8 cellular contexts compared by ENCODE assay signal in the genomic region with DNA sequence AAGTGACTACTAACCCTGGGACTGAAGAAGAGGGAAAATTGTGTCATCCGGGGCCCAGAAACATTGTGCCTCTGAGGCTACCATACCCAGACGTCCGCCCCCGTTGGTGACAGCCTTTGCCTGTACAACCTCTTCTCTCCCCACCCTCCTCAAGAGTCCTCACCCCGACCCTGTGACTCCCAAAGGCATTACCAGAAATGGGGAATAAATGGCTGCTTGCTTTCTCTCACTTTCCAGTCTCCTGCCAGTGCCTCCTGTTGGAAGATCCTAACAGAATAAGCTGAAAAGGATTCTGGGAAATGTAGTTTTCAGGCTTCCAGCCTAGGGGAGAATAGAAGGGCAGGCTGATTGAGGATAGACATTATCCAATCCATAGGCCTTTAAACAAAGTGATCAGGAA. TPM values are rescaled to one million over a fixed set of nuclear protein-coding genes. Genes with fewer than 3 reads are reported as not detected.
A peak's percentile ranks its signal among the peaks of the same experiment; 100 is the strongest.
DNase-seq lines count a peak whose midpoint lies in the region; TF ChIP-seq lines count a peak whose summit lies in the region.

No MANE protein-coding gene starts in this region.

- TF ChIP-seq CTCF in OCI-LY1 (IDR thresholded peaks at IDR 0.05; ENCODE audit: low read length): 0 out of 2 replicates have a peak, but pooled peaks have one; percentile 10
- no peak for TF ChIP-seq CTCF in fibroblast of the aortic adventitia (IDR thresholded peaks at IDR 0.05; ENCODE audit: insufficient read depth, low read length)
- peak; percentile 10 for TF ChIP-seq CTCF in retinal pigment epithelial cell (conservative IDR thresholded peaks at IDR 0.05; ENCODE audit: low read depth, low read length)

- H3K9ac ChIP-seq in OCI-LY1 (ENCODE audit: low read length): no peak overlapping the region

- no peaks in the 10 kb centered on the region for H3K27me3 ChIP-seq in OCI-LY1 (ENCODE audit: insufficient read depth, low read length)

- no peaks in the 10 kb centered on the region for H3K79me2 ChIP-seq in OCI-LY1 (ENCODE audit: insufficient read depth, low read length)

- peak overlapping the region; percentile 46 for H3K4me3 ChIP-seq in OCI-LY1 (ENCODE audit: low read depth, low read length, poor library complexity, severe bottlenecking)
- H3K4me3 ChIP-seq in fibroblast of the aortic adventitia (ENCODE audit: low read depth, low read length): no peak overlapping the region
- peak overlapping the region; percentile 32 for H3K4me3 ChIP-seq in retinal pigment epithelial cell (ENCODE audit: low read length)

- H3K4me1 ChIP-seq in OCI-LY1 (ENCODE audit: insufficient read depth, low read length, severe bottlenecking): no peaks in the 10 kb centered on the region

- no peaks in the 10 kb centered on the region for H3K9me3 ChIP-seq in OCI-LY1 (ENCODE audit: low read length)

- H3K9me2 ChIP-seq in OCI-LY1 (ENCODE audit: low read depth, low read length): no peaks in the 10 kb centered on the region

- H4K20me1 ChIP-seq in OCI-LY1 (ENCODE audit: insufficient read depth, low read length): no peaks in the 10 kb centered on the region

- H3K27ac ChIP-seq in OCI-LY1 (ENCODE audit: low read depth, low read length, poor library complexity, severe bottlenecking): no peak overlapping the region

- peak overlapping the region; percentile 39 for H3K4me2 ChIP-seq in OCI-LY1 (ENCODE audit: low read length)

- DNase-seq in DMS153 treated with DMSO at 0.1 percent for 48 hours (lab: John Stamatoyannopoulos, UW; ENCODE audit: unreplicated experiment): peak; percentile 12
- no peak for DNase-seq in DMS153 (lab: John Stamatoyannopoulos, UW)
- DNase-seq in fibroblast of the aortic adventitia (ENCODE audit: low read depth): peak; percentile 20
- DNase-seq in retinal pigment epithelial cell (ENCODE audit: low read depth): no peak
- no peak for DNase-seq in NCI-H2081 treated with DMSO at 0.1 percent for 48 hours (lab: John Stamatoyannopoulos, UW)
- DNase-seq in stimulated activated CD8-positive, alpha-beta memory T cell treated with anti-CD3 and anti-CD28 coated beads, Interleukin-4, amount 100 ng/mL, for 48 hours: no peak
- DNase-seq in COR-L47 (lab: John Stamatoyannopoulos, UW): no peak

- H3F3A ChIP-seq in OCI-LY1 (ENCODE audit: insufficient read depth, low read length): no peaks in the 10 kb centered on the region

- no peaks in the 10 kb centered on the region for H3K36me3 ChIP-seq in OCI-LY1 (ENCODE audit: insufficient read depth, low read length)

- H2AFZ ChIP-seq in OCI-LY1 (ENCODE audit: low read length): no peak overlapping the region

RNA-seq across cellular contexts. Expression of gene SLC25A36, which starts 30.8 kb away (rescaled TPM):
- 73.0 and 75.4 TPM in 2 replicates for total RNA-seq in fibroblast of the aortic adventitia (ENCODE audit: low replicate concordance)

Comparison
In these comparisons a context has a peak if more than half of its experiments do, and no peak if none do; other contexts are left out.
1. DNase-seq: peak in DMS153 treated with DMSO at 0.1 percent for 48 hours (single experiment) and fibroblast of the aortic adventitia (single experiment); none in DMS153 (single experiment), retinal pigment epithelial cell (single experiment), NCI-H2081 treated with DMSO at 0.1 percent for 48 hours (single experiment), stimulated activated CD8-positive, alpha-beta memory T cell treated with anti-CD3 and anti-CD28 coated beads, Interleukin-4, amount 100 ng/mL, for 48 hours (single experiment) and COR-L47 (single experiment).